ENCODE assay signal across 20 cellular contexts in the genomic region with DNA sequence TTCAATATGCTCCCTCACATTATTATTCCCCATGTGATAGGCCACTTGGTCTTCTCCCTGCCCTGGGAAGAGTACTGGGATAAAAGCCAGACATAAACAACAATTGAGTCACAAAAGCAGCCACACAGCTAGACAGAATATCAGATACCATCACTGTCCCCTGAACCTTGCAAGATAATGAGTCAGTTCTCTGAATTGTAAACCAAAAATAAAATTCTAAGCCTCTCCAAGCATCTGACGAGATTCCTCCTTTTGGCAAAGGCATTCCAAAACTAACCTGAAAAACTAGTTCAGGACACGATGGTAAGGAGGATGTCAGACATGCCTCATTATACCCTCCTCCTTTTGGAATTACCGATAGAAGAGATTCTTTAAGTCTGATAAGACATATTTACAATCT.
A peak's percentile ranks its signal among the peaks of the same experiment; 100 is the strongest.
DNase-seq lines count a peak whose midpoint lies in the region; TF ChIP-seq lines count a peak whose summit lies in the region.
"Had no signal": no experiment of that assay in that cellular context is flagged by ENCODE, and none has a peak within 500 bp of the region (broad histone marks: within the 10 kb centered on the region; RNA-seq: fewer than 3 reads in every experiment).

No MANE protein-coding gene starts in this region.

- TF ChIP-seq EP300 in SK-N-SH (IDR thresholded peaks at IDR 0.05; ENCODE audit: borderline replicate concordance in 1 of 2, low read depth in 1 of 2, low read length in 1 of 2) = no peak

- intact Hi-C loops in MCF 10A (cut with micrococcal nuclease) = no loop called here
- intact Hi-C loops in breast epithelium (cut with DNase I; ENCODE audit: low total_unique reads) = no loop called here

- H3K9me3 ChIP-seq in breast epithelium (peaks cover 0 to 17% of the 10 kb centered on the region in 2 donors), SK-N-SH (0 out of 2 replicates have a peak, but pooled peaks cover 5% of the 10 kb centered on the region)

- peaks cover 8% of the 10 kb centered on the region for H3K9me3 Mint-ChIP-seq in MCF 10A (ENCODE audit: unreplicated experiment)

- H3K27ac Mint-ChIP-seq in MCF 10A (ENCODE audit: low read depth, unreplicated experiment) = peak overlapping the region; percentile 46
- H3K27ac Mint-ChIP-seq: brain; CD8-positive, alpha-beta T cell had no signal

- 0 out of 2 replicates have a peak, but pooled peaks cover 2% of the 10 kb centered on the region for H3K9me2 ChIP-seq in SK-N-SH

- no peaks in the 10 kb centered on the region for H3K27me3 ChIP-seq in breast epithelium
- no peaks in the 10 kb centered on the region for H3K27me3 ChIP-seq in SK-N-SH (ENCODE audit: insufficient read depth)

- H3K4me1 Mint-ChIP-seq in MCF 10A (ENCODE audit: insufficient read depth, unreplicated experiment) = peaks cover 14% of the 10 kb centered on the region
- H3K4me1 Mint-ChIP-seq: brain had no signal

- TF ChIP-seq CTCF in MCF 10A (IDR thresholded peaks at IDR 0.05; ENCODE audit: unreplicated experiment) = no peak
- TF ChIP-seq CTCF in breast epithelium (IDR thresholded peaks at IDR 0.05) = no peak
- no peak for TF ChIP-seq CTCF in SK-N-SH (IDR thresholded peaks at IDR 0.05)

- H3K36me3 Mint-ChIP-seq in MCF 10A (ENCODE audit: insufficient read depth, unreplicated experiment) = no peaks in the 10 kb centered on the region
- H3K36me3 Mint-ChIP-seq: brain; CD8-positive, alpha-beta T cell had no signal

- no peak for TF ChIP-seq POLR2A in breast epithelium (IDR thresholded peaks at IDR 0.05)

- H3K79me2 ChIP-seq in SK-N-SH (ENCODE audit: insufficient read depth) = no peaks in the 10 kb centered on the region

- no TSS peak for BruUV-seq in MCF 10A (replicated peaks; lab: Mats Ljungman, UMichigan)

- no peak overlapping the region for H3K9ac ChIP-seq in SK-N-SH

- POLR2A ChIA-PET in MCF 10A (lab: Yijun Ruan, JAX) (interaction anchor here (0.7 to 1.1 kb wide), 2 partner anchors 9 to 11 kb away, joined by 3 to 5 read pairs; no protein-coding TSS in a partner anchor), SK-N-SH (lab: Yijun Ruan, JAX) (no interaction called here)

- H3K27me3 Mint-ChIP-seq in MCF 10A (ENCODE audit: insufficient read depth, unreplicated experiment) = no peaks in the 10 kb centered on the region
- H3K27me3 Mint-ChIP-seq: brain had no signal

- CTCF ChIA-PET in MCF 10A (lab: Yijun Ruan, JAX) (no interaction called here), SK-N-SH (lab: Yijun Ruan, JAX) (no interaction called here)

- H3K4me3 ChIP-seq in breast epithelium (no peak overlapping the region), SK-N-SH (ENCODE audit: low read depth in 2 of 2, low read length in 1 of 2) (no peak overlapping the region)
- H3K4me3 ChIP-seq: dorsolateral prefrontal cortex had no signal

- no peaks in the 10 kb centered on the region for H3F3A ChIP-seq in SK-N-SH (replicated peaks; ENCODE audit: insufficient read depth)

- H4K20me1 ChIP-seq in SK-N-SH (ENCODE audit: insufficient read depth) = no peaks in the 10 kb centered on the region

- peak overlapping the region; percentile 4 for H3K4me3 Mint-ChIP-seq in MCF 10A (ENCODE audit: unreplicated experiment)
- H3K4me3 Mint-ChIP-seq: brain; CD8-positive, alpha-beta T cell had no signal

- H3K27ac ChIP-seq in breast epithelium = no peak overlapping the region
- no peak overlapping the region for H3K27ac ChIP-seq in SK-N-SH (ENCODE audit: low read depth in 2 of 2, low read length in 1 of 2)
- H3K27ac ChIP-seq: dorsolateral prefrontal cortex had no signal

- TF ChIP-seq RAD21 in SK-N-SH (IDR thresholded peaks at IDR 0.05; ENCODE audit: low read length) = no peak

- DNase-seq in MCF 10A (ENCODE audit: unreplicated experiment) = peak; percentile 57
- no peak for DNase-seq in breast epithelium (ENCODE audit: low spot score in 2 of 2)
- DNase-seq in astrocyte of the hippocampus (ENCODE audit: low read depth, low spot score) = peak; percentile 9
- DNase-seq in islet precursor cell = peak; percentile 65
- no peak for DNase-seq in HuH-7.5 (ENCODE audit: low spot score)
- DNase-seq in effector CD4-positive, alpha-beta T cell = no peak
- no peak for DNase-seq in SK-N-SH
- DNase-seq in NCI-H1417 treated with DMSO at 0.1 percent for 48 hours (lab: John Stamatoyannopoulos, UW) = no peak
- DNase-seq: 8988T; activated CD4-positive, alpha-beta T cell treated with anti-CD3 and anti-CD28 coated beads for 4 hours; activated naive CD4-positive, alpha-beta T cell treated with Interleukin-2 at 50 U/mL for 16 hours; CD8-positive, alpha-beta T cell; DMS79 treated with DMSO at 0.1 percent for 48 hours; dorsolateral prefrontal cortex; KG1; NCI-H1417; NCI-H2227 treated with DMSO at 0.1 percent for 48 hours; SHP77 treated with DMSO at 0.1 percent for 48 hours; stimulated activated CD4-positive, alpha-beta T cell treated with anti-CD3 and anti-CD28 coated beads, Interleukin-4, amount 100 ng/mL, for 24 hours had no signal

- no peak overlapping the region for H3K4me2 ChIP-seq in SK-N-SH

- 0% methylated on average over 3 of the region's 3 CpGs for WGBS in SK-N-SH (ENCODE audit: low lambda C conversion rate)

- H3K36me3 ChIP-seq in breast epithelium (no peaks in the 10 kb centered on the region), SK-N-SH (replicated peaks in 1 of 2; ENCODE audit: control insufficient read depth in 1 of 2, insufficient read depth in 2 of 2, low read length in 1 of 2) (no peaks in the 10 kb centered on the region)

- no peak overlapping the region for H2AFZ ChIP-seq in SK-N-SH (ENCODE audit: low read depth)

- H3K4me1 ChIP-seq in breast epithelium (no peaks in the 10 kb centered on the region), SK-N-SH (ENCODE audit: control insufficient read depth in 1 of 2, insufficient read depth in 2 of 2, low read depth in 1 of 2, low read length in 1 of 2) (no peaks in the 10 kb centered on the region)

TF ChIP-seq in SK-N-SH, 30 proteins besides CTCF, POLR2A, EP300 and RAD21 (continues in another document):
- TF ChIP-seq, protein P1, sequence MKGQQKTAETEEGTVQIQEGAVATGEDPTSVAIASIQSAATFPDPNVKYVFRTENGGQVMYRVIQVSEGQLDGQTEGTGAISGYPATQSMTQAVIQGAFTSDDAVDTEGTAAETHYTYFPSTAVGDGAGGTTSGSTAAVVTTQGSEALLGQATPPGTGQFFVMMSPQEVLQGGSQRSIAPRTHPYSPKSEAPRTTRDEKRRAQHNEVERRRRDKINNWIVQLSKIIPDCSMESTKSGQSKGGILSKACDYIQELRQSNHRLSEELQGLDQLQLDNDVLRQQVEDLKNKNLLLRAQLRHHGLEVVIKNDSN (IDR thresholded peaks at IDR 0.05; ENCODE audit: borderline replicate concordance, low read depth) = no peak
- TF ChIP-seq JUND (IDR thresholded peaks at IDR 0.05) (no peak), TAF1 (IDR thresholded peaks at IDR 0.05; ENCODE audit: borderline replicate concordance, low read depth, low read length) (no peak), FOSL2 (IDR thresholded peaks at IDR 0.05; ENCODE audit: borderline replicate concordance, low read depth) (no peak), NRF1 (IDR thresholded peaks at IDR 0.05; ENCODE audit: low read depth, low read length) (no peak), RCOR1 (IDR thresholded peaks at IDR 0.05; ENCODE audit: low read length) (no peak), POLR2AphosphoS5 (IDR thresholded peaks at IDR 0.05; ENCODE audit: low read depth, low read length) (no peak), GATA2 (CRISPR knock-in tag; IDR thresholded peaks at IDR 0.05) (no peak), FOXM1 (IDR thresholded peaks at IDR 0.05; ENCODE audit: low read depth) (no peak), TCF12 (IDR thresholded peaks at IDR 0.05) (no peak), SMC3 (IDR thresholded peaks at IDR 0.05; ENCODE audit: low read depth, low read length) (no peak), ELF1 (IDR thresholded peaks at IDR 0.05) (no peak), RFX5 (IDR thresholded peaks at IDR 0.05; ENCODE audit: low read length) (no peak), SIN3A (IDR thresholded peaks at IDR 0.05; ENCODE audit: borderline replicate concordance, low read depth, low read length) (no peak), MEF2A (IDR thresholded peaks at IDR 0.05; ENCODE audit: borderline replicate concordance, low read depth) (no peak)
- TF ChIP-seq, protein P2, sequence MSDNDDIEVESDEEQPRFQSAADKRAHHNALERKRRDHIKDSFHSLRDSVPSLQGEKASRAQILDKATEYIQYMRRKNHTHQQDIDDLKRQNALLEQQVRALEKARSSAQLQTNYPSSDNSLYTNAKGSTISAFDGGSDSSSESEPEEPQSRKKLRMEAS (IDR thresholded peaks at IDR 0.05; ENCODE audit: low read depth) = no peak
- TF ChIP-seq, protein P3, sequence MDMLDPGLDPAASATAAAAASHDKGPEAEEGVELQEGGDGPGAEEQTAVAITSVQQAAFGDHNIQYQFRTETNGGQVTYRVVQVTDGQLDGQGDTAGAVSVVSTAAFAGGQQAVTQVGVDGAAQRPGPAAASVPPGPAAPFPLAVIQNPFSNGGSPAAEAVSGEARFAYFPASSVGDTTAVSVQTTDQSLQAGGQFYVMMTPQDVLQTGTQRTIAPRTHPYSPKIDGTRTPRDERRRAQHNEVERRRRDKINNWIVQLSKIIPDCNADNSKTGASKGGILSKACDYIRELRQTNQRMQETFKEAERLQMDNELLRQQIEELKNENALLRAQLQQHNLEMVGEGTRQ (IDR thresholded peaks at IDR 0.05; ENCODE audit: borderline replicate concordance, low read depth, low read length) = no peak
- TF ChIP-seq, protein P4, sequence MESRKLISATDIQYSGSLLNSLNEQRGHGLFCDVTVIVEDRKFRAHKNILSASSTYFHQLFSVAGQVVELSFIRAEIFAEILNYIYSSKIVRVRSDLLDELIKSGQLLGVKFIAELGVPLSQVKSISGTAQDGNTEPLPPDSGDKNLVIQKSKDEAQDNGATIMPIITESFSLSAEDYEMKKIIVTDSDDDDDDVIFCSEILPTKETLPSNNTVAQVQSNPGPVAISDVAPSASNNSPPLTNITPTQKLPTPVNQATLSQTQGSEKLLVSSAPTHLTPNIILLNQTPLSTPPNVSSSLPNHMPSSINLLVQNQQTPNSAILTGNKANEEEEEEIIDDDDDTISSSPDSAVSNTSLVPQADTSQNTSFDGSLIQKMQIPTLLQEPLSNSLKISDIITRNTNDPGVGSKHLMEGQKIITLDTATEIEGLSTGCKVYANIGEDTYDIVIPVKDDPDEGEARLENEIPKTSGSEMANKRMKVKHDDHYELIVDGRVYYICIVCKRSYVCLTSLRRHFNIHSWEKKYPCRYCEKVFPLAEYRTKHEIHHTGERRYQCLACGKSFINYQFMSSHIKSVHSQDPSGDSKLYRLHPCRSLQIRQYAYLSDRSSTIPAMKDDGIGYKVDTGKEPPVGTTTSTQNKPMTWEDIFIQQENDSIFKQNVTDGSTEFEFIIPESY (IDR thresholded peaks at IDR 0.05; ENCODE audit: borderline replicate concordance, low read depth) = no peak

Comparison
In these comparisons a context has a peak if more than half of its experiments do, and no peak if none do; other contexts are left out.
1. DNase-seq: peak in MCF 10A (single experiment), astrocyte of the hippocampus (single experiment) and islet precursor cell (single experiment); none in breast epithelium (0 of 2), HuH-7.5 (single experiment), effector CD4-positive, alpha-beta T cell (single experiment), SK-N-SH (single experiment) and NCI-H1417 treated with DMSO at 0.1 percent for 48 hours (single experiment).